Comparison of ENCODE assay signal across 19 cellular contexts in the genomic region with DNA sequence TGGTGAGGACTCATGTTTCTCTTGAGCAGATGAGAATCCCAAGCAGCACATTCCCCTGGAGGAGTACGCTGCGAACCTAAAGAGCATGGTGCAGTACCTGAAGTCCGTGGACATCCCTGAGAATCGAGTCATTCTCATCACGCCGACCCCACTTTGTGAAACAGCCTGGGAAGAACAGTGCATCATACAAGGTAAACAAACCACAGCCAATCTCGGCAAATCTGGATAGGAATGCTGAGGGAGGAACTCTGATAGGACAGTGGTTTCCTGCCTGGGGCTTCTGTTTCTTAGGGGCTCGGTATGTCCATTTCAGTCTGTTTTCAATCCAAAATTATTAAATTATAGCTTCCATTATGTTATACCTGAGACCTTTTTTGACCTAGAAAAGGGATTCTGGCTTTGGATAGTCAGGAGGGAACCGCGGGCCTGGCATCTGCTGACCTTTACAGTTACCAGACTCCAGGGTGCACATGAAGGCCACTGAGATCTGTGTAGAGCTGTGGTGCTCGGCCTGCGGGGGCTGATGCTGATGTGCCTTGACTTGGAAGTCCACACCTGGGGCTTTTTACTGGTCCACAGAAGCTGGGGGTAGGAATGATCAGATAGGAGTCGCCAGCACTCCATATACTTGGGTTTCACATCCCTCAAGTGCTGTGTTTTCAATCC. TPM values are rescaled to one million over a fixed set of nuclear protein-coding genes. Genes with fewer than 3 reads are reported as not detected.
A peak's percentile ranks its signal among the peaks of the same experiment; 100 is the strongest.
DNase-seq lines count a peak whose midpoint lies in the region; ATAC-seq and TF ChIP-seq lines count a peak whose summit lies in the region.
"Had no signal": no experiment of that assay in that cellular context is flagged by ENCODE, and none has a peak within 500 bp of the region (broad histone marks: within the 10 kb centered on the region; RNA-seq: fewer than 3 reads in every experiment).

No MANE protein-coding gene starts in this region.

- no peak for TF ChIP-seq POLR2A in uterus (IDR thresholded peaks at IDR 0.05)

- H3K36me3 ChIP-seq in uterus, result no peaks in the 10 kb centered on the region
- H3K36me3 ChIP-seq: ovary had no signal

- H3K27ac ChIP-seq in uterus, result no peak overlapping the region
- H3K27ac ChIP-seq: KMS-11, ovary had no signal

- H3K4me1 Mint-ChIP-seq in CD14-positive monocyte, result peaks cover 4% of the 10 kb centered on the region
- peaks cover 19% of the 10 kb centered on the region for H3K4me1 Mint-ChIP-seq in memory B cell

- H3K4me3 ChIP-seq in astrocyte of the spinal cord (ENCODE audit: low read depth, low read length) (no peak overlapping the region), uterus (no peak overlapping the region)
- H3K4me3 ChIP-seq: dorsolateral prefrontal cortex, ovary had no signal

- no peaks in the 10 kb centered on the region for H3K27me3 ChIP-seq in uterus
- H3K27me3 ChIP-seq: dorsolateral prefrontal cortex, ovary had no signal

- no peaks in the 10 kb centered on the region for H3K4me1 ChIP-seq in uterus

- in situ Hi-C loops in astrocyte of the spinal cord (cut with HindIII; ENCODE audit: low sequenced_read_pairs), result no loop called here

- TF ChIP-seq CTCF in CD14-positive monocyte (IDR thresholded peaks at IDR 0.05), result no peak
- no peak for TF ChIP-seq CTCF in astrocyte of the spinal cord (IDR thresholded peaks at IDR 0.05; ENCODE audit: low read depth, low read length)
- TF ChIP-seq CTCF in uterus (IDR thresholded peaks at IDR 0.05), result no peak

- intact Hi-C loops in CD14-positive monocyte (cut with micrococcal nuclease), result no loop called here
- intact Hi-C loops in uterus (cut with DNase I; ENCODE audit: low total_unique reads), result no loop called here

- H3K4me3 Mint-ChIP-seq in CD14-positive monocyte (no peak overlapping the region), memory B cell (no peak overlapping the region)
- H3K4me3 Mint-ChIP-seq: activated CD4-positive, alpha-beta T cell treated with anti-CD3 and anti-CD28 coated beads, Interleukin-2, amount 10 ng/mL, durations not matched to agents 7 days and 5 days; activated T-helper 1 cell treated with anti-CD3 and anti-CD28 coated beads, Interleukin-12 subunit alpha, Interleukin-12 subunit beta, Interleukin-2, Interleukin-4 antibody, amounts not matched to agents 30 ng/mL and 10 ng/mL and 1 ng/mL, durations not matched to agents 14 hours and 24 hours and 36 hours; stimulated activated naive CD8-positive, alpha-beta T cell treated with anti-CD3 and anti-CD28 coated beads, Interleukin-15, Interleukin-2, amounts not matched to agents 100 ng/mL and 50 ng/mL, for 24 hours had no signal

- H3K9me3 ChIP-seq in uterus, result no peaks in the 10 kb centered on the region
- H3K9me3 ChIP-seq: ovary had no signal

- H3K27ac Mint-ChIP-seq in CD14-positive monocyte, result peak overlapping the region in 4 of 7 donors; percentile 5 to 43 (median 18)
- H3K27ac Mint-ChIP-seq in memory B cell, result peak overlapping the region; percentile 78
- H3K27ac Mint-ChIP-seq: activated CD4-positive, alpha-beta T cell treated with anti-CD3 and anti-CD28 coated beads, Interleukin-2, amount 10 ng/mL, durations not matched to agents 7 days and 5 days; activated T-helper 1 cell treated with anti-CD3 and anti-CD28 coated beads, Interleukin-12 subunit alpha, Interleukin-12 subunit beta, Interleukin-2, Interleukin-4 antibody, amounts not matched to agents 30 ng/mL and 10 ng/mL and 1 ng/mL, durations not matched to agents 14 hours and 24 hours and 36 hours; stimulated activated naive CD8-positive, alpha-beta T cell treated with anti-CD3 and anti-CD28 coated beads, Interleukin-15, Interleukin-2, amounts not matched to agents 100 ng/mL and 50 ng/mL, for 24 hours had no signal

- peaks cover 0 to 1% (median 0%) of the 10 kb centered on the region in 3 donors for H3K27me3 Mint-ChIP-seq in CD14-positive monocyte (ENCODE audit: low read depth in 3 of 3)
- no peaks in the 10 kb centered on the region for H3K27me3 Mint-ChIP-seq in memory B cell
- H3K27me3 Mint-ChIP-seq: activated CD4-positive, alpha-beta T cell treated with anti-CD3 and anti-CD28 coated beads, Interleukin-2, amount 10 ng/mL, durations not matched to agents 7 days and 5 days; stimulated activated naive CD8-positive, alpha-beta T cell treated with anti-CD3 and anti-CD28 coated beads, Interleukin-15, Interleukin-2, amounts not matched to agents 100 ng/mL and 50 ng/mL, for 24 hours had no signal

- ATAC-seq in memory B cell (ENCODE audit: low read depth), result no peak
- ATAC-seq in left lobe of liver, result no peak
- ATAC-seq in GM19328 (IDR thresholded peaks at IDR 0.05; ENCODE audit: unreplicated experiment), result no peak

- H3K36me3 Mint-ChIP-seq in CD14-positive monocyte, result peaks cover 73 to 85% of the 10 kb centered on the region in 2 donors
- peaks cover 23% of the 10 kb centered on the region for H3K36me3 Mint-ChIP-seq in memory B cell

- no peak for DNase-seq in CD14-positive monocyte (ENCODE audit: low spot score)
- peak; percentile 9 for DNase-seq in LHCN-M2 (ENCODE audit: low read depth)
- DNase-seq in astrocyte of the spinal cord (ENCODE audit: low read depth, low spot score), result peak; percentile 53
- DNase-seq in memory B cell (ENCODE audit: low spot score in 2 of 2), result no peak
- no peak for DNase-seq in uterus
- no peak for DNase-seq in left lobe of liver (ENCODE audit: low spot score)
- DNase-seq in KG1 (lab: John Stamatoyannopoulos, UW), result no peak
- DNase-seq: activated CD4-positive, alpha-beta T cell treated with anti-CD3 and anti-CD28 coated beads, Interleukin-2, amount 10 ng/mL, durations not matched to agents 7 days and 5 days; AML-193; aorta; dorsolateral prefrontal cortex; HCEC 1CT; NCI-H1436 treated with DMSO at 0.1 percent for 48 hours; NCI-H446; ovary had no signal

- no peaks in the 10 kb centered on the region for H3K9me3 Mint-ChIP-seq in CD14-positive monocyte
- no peaks in the 10 kb centered on the region for H3K9me3 Mint-ChIP-seq in memory B cell
- H3K9me3 Mint-ChIP-seq: stimulated activated naive CD8-positive, alpha-beta T cell treated with anti-CD3 and anti-CD28 coated beads, Interleukin-15, Interleukin-2, amounts not matched to agents 100 ng/mL and 50 ng/mL, for 24 hours had no signal

RNA-seq across cellular contexts. Expression of a gene that starts 7.0 kb away (rescaled TPM):
- 10 to 100 TPM; 84.0 to 98.2 TPM for polyA plus RNA-seq in CD14-positive monocyte
- total RNA-seq in LHCN-M2 (2014; rRNA removed) (61.2 and 69.3 TPM in 2 replicates), uterus (10 to 100 TPM; 32.4 to 59.1 (median 38.1) TPM), left lobe of liver (28.6 TPM)
- 103 TPM for polyA plus RNA-seq in LHCN-M2 (2012)

RNA-seq across cellular contexts. Expression of a gene that starts 57.9 kb away (rescaled TPM):
- polyA plus RNA-seq in CD14-positive monocyte, result 10 to 100 TPM; 26.6 to 34.0 TPM
- total RNA-seq in LHCN-M2 (2014; rRNA removed) (56.0 and 61.0 TPM in 2 replicates), uterus (10 to 100 TPM in 3 of 4 donors, 1 to 10 TPM in 1; 7.2 to 45.2 (median 30.3) TPM), left lobe of liver (12.0 TPM)
- 31.9 TPM for polyA plus RNA-seq in LHCN-M2 (2012)

RNA-seq across cellular contexts. Expression of a gene that starts 58.1 kb away (rescaled TPM):
- polyA plus RNA-seq in CD14-positive monocyte, result 100 to 1,000 TPM; 116 to 125 TPM
- total RNA-seq in LHCN-M2 (2014; rRNA removed), result 50.1 and 57.3 TPM in 2 replicates
- 194 TPM for polyA plus RNA-seq in LHCN-M2 (2012)
- 100 to 1,000 TPM in 1 of 4 donors, 10 to 100 TPM in 3; 32.0 to 106 (median 45.1) TPM for total RNA-seq in uterus
- total RNA-seq in left lobe of liver, result 28.6 TPM

Comparison
In these comparisons a context has a peak if more than half of its experiments do, and no peak if none do; other contexts are left out.
1. DNase-seq: peak in LHCN-M2 (single experiment) and astrocyte of the spinal cord (single experiment); none in CD14-positive monocyte (single experiment), memory B cell (0 of 2), uterus (0 of 2), left lobe of liver (single experiment) and KG1 (single experiment).